14 cellular contexts compared by ENCODE assay signal in the genomic region with DNA sequence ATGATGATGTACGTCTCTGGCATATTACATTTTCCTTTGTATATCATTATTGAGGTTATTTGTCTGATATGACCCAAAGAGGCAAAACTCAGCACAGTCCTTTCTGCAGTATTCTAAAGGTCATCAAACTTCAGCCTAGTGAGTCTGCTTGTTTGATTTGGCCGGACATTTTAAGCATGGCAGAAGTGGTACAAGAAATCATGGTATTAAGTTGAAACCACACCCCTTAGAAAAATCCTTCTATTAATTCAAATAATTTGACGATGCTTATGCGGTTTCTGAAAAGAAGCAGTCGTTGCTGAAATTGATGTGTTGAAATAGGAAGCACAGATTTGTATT. TPM values are rescaled to one million over a fixed set of nuclear protein-coding genes. Genes with fewer than 3 reads are reported as not detected.
DNase-seq lines count a peak whose midpoint lies in the region; ATAC-seq, FAIRE-seq and TF ChIP-seq lines count a peak whose summit lies in the region.
"Had no signal": no experiment of that assay in that cellular context is flagged by ENCODE, and none has a peak within 500 bp of the region (broad histone marks: within the 10 kb centered on the region; RNA-seq: fewer than 3 reads in every experiment).

No MANE protein-coding gene starts in this region.

- H4K20me1 ChIP-seq in GM23338 (replicated peaks; ENCODE audit: insufficient read depth), result peaks cover 11% of the 10 kb centered on the region; the same call in 1 of the 2 replicates
- no peaks in the 10 kb centered on the region for H4K20me1 ChIP-seq in keratinocyte (ENCODE audit: control insufficient read depth, extremely low read depth, insufficient read depth, low read length)

- no peaks in the 10 kb centered on the region for H3K9me2 ChIP-seq in GM23338 (ENCODE audit: insufficient read depth)

- FAIRE-seq in keratinocyte (lab: Jason Lieb, UNC) (no peak), H54 (lab: Jason Lieb, UNC) (no peak)
- FAIRE-seq: colon, HTR-8/SVneo had no signal

- intact Hi-C loops in spleen (cut with DNase I; ENCODE audit: low total_unique reads), result no loop called here

- H3K27me3 ChIP-seq in GM23338 (ENCODE audit: insufficient read depth) (no peaks in the 10 kb centered on the region), keratinocyte (ENCODE audit: control insufficient read depth, extremely low read depth, insufficient read depth, low read length) (no peaks in the 10 kb centered on the region), spleen (replicated peaks in 1 of 7) (peaks cover 0 to 5% (median 0%) of the 10 kb centered on the region in 7 donors)

- TF ChIP-seq CTCF in GM23338 (conservative IDR thresholded peaks at IDR 0.05; ENCODE audit: low read depth in 2 of 2) (no peak), keratinocyte (optimal IDR thresholded peaks at IDR 0.05 in 1 of 3, IDR thresholded peaks at IDR 0.05 in 1 of 3, conservative IDR thresholded peaks at IDR 0.05 in 1 of 3; ENCODE audit: extremely low read depth in 1 of 3, insufficient read depth in 2 of 3, low read length in 3 of 3) (no peak), spleen (IDR thresholded peaks at IDR 0.05 in 8 of 11, conservative IDR thresholded peaks at IDR 0.05 in 3 of 11) (no peak)

- peak overlapping the region; percentile 93; the same call in 1 of the 2 replicates for H3K27ac Mint-ChIP-seq in GM23338
- H3K27ac Mint-ChIP-seq in activated T-helper 17 cell treated with anti-CD3 and anti-CD28 coated beads, Interleukin-2, amount 50 U/mL, for 72 hours, result peak overlapping the region; percentile 28

- H3K36me3 ChIP-seq in GM23338 (ENCODE audit: insufficient read depth) (peaks cover 33% of the 10 kb centered on the region), keratinocyte (ENCODE audit: control insufficient read depth in 2 of 2, extremely low read depth in 1 of 2, insufficient read depth in 2 of 2, low read length in 2 of 2) (peaks cover 25 to 56% of the 10 kb centered on the region in 2 experiments), spleen (peaks cover 5 to 76% (median 42%) of the 10 kb centered on the region in 6 donors)

- dilution Hi-C loops in keratinocyte (cut with MboI; ENCODE audit: extremely low pct_ligation_motif_present, low sequenced_read_pairs), result no loop called here

- peak overlapping the region; percentile 53 for H3K9ac ChIP-seq in keratinocyte (ENCODE audit: control insufficient read depth, extremely low read depth, insufficient read depth, low read length)

- H3K9me3 Mint-ChIP-seq in GM23338, result no peaks in the 10 kb centered on the region; the same call in 1 of the 3 replicates
- H3K9me3 Mint-ChIP-seq in activated T-helper 17 cell treated with anti-CD3 and anti-CD28 coated beads, Interleukin-2, amount 50 U/mL, for 72 hours, result no peaks in the 10 kb centered on the region

- peaks cover 4% of the 10 kb centered on the region; the same call in 1 of the 2 replicates for H3F3A ChIP-seq in GM23338 (replicated peaks; ENCODE audit: low read depth)

- H3K4me1 ChIP-seq in GM23338 (ENCODE audit: insufficient read depth) (peaks cover 73% of the 10 kb centered on the region), keratinocyte (ENCODE audit: control insufficient read depth, extremely low read depth, insufficient read depth, low read length) (peaks cover 36% of the 10 kb centered on the region), spleen (peaks cover 5 to 81% (median 42%) of the 10 kb centered on the region in 6 donors)

- peak overlapping the region; percentile 71 for H3K4me2 ChIP-seq in GM23338
- H3K4me2 ChIP-seq in keratinocyte (ENCODE audit: control insufficient read depth, extremely low read depth, insufficient read depth, low read depth, low read length), result peak overlapping the region; percentile 90

- peaks cover 66% of the 10 kb centered on the region for H3K4me1 Mint-ChIP-seq in GM23338
- H3K4me1 Mint-ChIP-seq in activated T-helper 17 cell treated with anti-CD3 and anti-CD28 coated beads, Interleukin-2, amount 50 U/mL, for 72 hours, result peaks cover 29% of the 10 kb centered on the region

- ATAC-seq in GM23338 (no peak), GM21825 (IDR thresholded peaks at IDR 0.05; ENCODE audit: unreplicated experiment) (no peak), HG02840 (IDR thresholded peaks at IDR 0.05; ENCODE audit: low FRiP score, unreplicated experiment) (no peak)
- no peak for ATAC-seq in activated T-helper 17 cell treated with anti-CD3 and anti-CD28 coated beads, Interleukin-2, amount 50 U/mL, for 72 hours (replicated peaks)
- ATAC-seq: sciatic nerve had no signal

- peaks cover 70% of the 10 kb centered on the region for H3K36me3 Mint-ChIP-seq in GM23338 (ENCODE audit: low read depth)
- peaks cover 95% of the 10 kb centered on the region for H3K36me3 Mint-ChIP-seq in activated T-helper 17 cell treated with anti-CD3 and anti-CD28 coated beads, Interleukin-2, amount 50 U/mL, for 72 hours (ENCODE audit: low read depth)

- peaks cover 3% of the 10 kb centered on the region for H3K9me1 ChIP-seq in keratinocyte (ENCODE audit: control insufficient read depth, extremely low read depth, insufficient read depth, low read length)

- H3K4me3 Mint-ChIP-seq in GM23338, result peak overlapping the region; percentile 25; the same call in 1 of the 3 replicates
- peak overlapping the region; percentile 27 for H3K4me3 Mint-ChIP-seq in activated T-helper 17 cell treated with anti-CD3 and anti-CD28 coated beads, Interleukin-2, amount 50 U/mL, for 72 hours

- H3K9me3 ChIP-seq in keratinocyte (ENCODE audit: control insufficient read depth, low read depth, low read length) (no peaks in the 10 kb centered on the region), spleen (no peaks in the 10 kb centered on the region)

- 35 to 54% (median 42%) methylated on average over 5 of the region's 5 CpGs for WGBS in spleen, 5 donors

- H3K79me2 ChIP-seq in GM23338 (replicated peaks; ENCODE audit: insufficient read depth) (peaks cover 82% of the 10 kb centered on the region), keratinocyte (ENCODE audit: control insufficient read depth, insufficient read depth, low read length) (peaks cover 70% of the 10 kb centered on the region)

- TF ChIP-seq POLR2A in spleen (IDR thresholded peaks at IDR 0.05) (no peak), H54 (IDR thresholded peaks at IDR 0.05; ENCODE audit: low read depth, low read length) (no peak)

- H3K27ac ChIP-seq in GM23338 (ENCODE audit: low read depth), result peak overlapping the region; percentile 43
- peak overlapping the region; percentile 97 for H3K27ac ChIP-seq in keratinocyte (ENCODE audit: control insufficient read depth, insufficient read depth, low read length)
- H3K27ac ChIP-seq in spleen, result peak overlapping the region; percentile 58 to 99 (median 98)

- H2AFZ ChIP-seq in GM23338, result no peak overlapping the region
- no peak overlapping the region for H2AFZ ChIP-seq in keratinocyte (ENCODE audit: control insufficient read depth, low read length)

- no peak for DNase-seq in GM23338 (ENCODE audit: low spot score)
- DNase-seq in keratinocyte (ENCODE audit: low read depth, low spot score), result no peak
- DNase-seq in spleen, result no peak
- DNase-seq in NCI-H2196 (lab: John Stamatoyannopoulos, UW; ENCODE audit: unreplicated experiment), result no peak
- DNase-seq in H54 (ENCODE audit: insufficient read length, low spot score), result no peak
- DNase-seq: activated naive CD4-positive, alpha-beta T cell treated with anti-CD3 and anti-CD28 coated beads, Interleukin-2, amount 50 U/mL, for 16 hours; H7; NCI-H1417 had no signal

- H3K27me3 Mint-ChIP-seq in GM23338 (ENCODE audit: insufficient read depth, low read depth, poor library complexity), result peaks cover 3% of the 10 kb centered on the region
- no peaks in the 10 kb centered on the region for H3K27me3 Mint-ChIP-seq in activated T-helper 17 cell treated with anti-CD3 and anti-CD28 coated beads, Interleukin-2, amount 50 U/mL, for 72 hours

- H3K4me3 ChIP-seq in GM23338 (peak overlapping the region; percentile 26), keratinocyte (ENCODE audit: control insufficient read depth in 2 of 3, extremely low read depth in 1 of 3, insufficient read depth in 2 of 3, low read depth in 1 of 3, low read length in 3 of 3) (peak overlapping the region in 2 of 3 experiments; percentile 24 to 34), spleen (peak overlapping the region in 7 of 8 donors; percentile 28 to 90 (median 78))

TF ChIP-seq in GM23338, 12 proteins besides CTCF, POLR2A, EP300 and RAD21:
- no peak for TF ChIP-seq ZNF114 (CRISPR knock-in tag; IDR thresholded peaks at IDR 0.05)

RNA-seq across cellular contexts. Expression of gene ETS2, which starts 5.1 kb away (rescaled TPM):
- total RNA-seq in GM23338 (2014; rRNA removed; shearing (Covaris generic)), result 35.5 and 36.8 TPM in 2 replicates
- polyA plus RNA-seq in GM23338 (2016; fragmentation: Nextera tagmentation; extraction: Ambion mirVana), result 17.9 and 19.5 TPM in 2 replicates
- total RNA-seq in activated T-helper 17 cell treated with anti-CD3 and anti-CD28 coated beads, Interleukin-2, amount 50 U/mL, for 72 hours, result 10 to 100 TPM; 20.5 to 41.9 TPM
- polyA plus RNA-seq in keratinocyte, result 58.5 to 61.4 TPM (median 60.3 TPM) in 3 replicates
- polyA plus RNA-seq in keratinocyte (2011; ENCODE audit: low read depth), result 143 TPM
- polyA plus RNA-seq in keratinocyte (2011; cell fraction: cytosol; rRNA removed), result 29.1 and 35.4 TPM in 2 replicates
- 122 and 140 TPM in 2 replicates for polyA plus RNA-seq in keratinocyte (2011; cell fraction: nucleus; rRNA removed)
- polyA plus RNA-seq in keratinocyte (2012; ENCODE audit: low replicate concordance), result 37.3 and 92.4 TPM in 2 replicates
- 46.3 to 57.2 TPM (median 49.1 TPM) in 3 replicates for polyA minus RNA-seq in keratinocyte
- 34.7 TPM for polyA minus RNA-seq in keratinocyte (2011; cell fraction: cytosol; rRNA and poly(A)+ RNA removed)
- polyA minus RNA-seq in keratinocyte (2011; cell fraction: nucleus; rRNA and poly(A)+ RNA removed), result 70.5 and 112 TPM in 2 replicates
- 100 to 1,000 TPM; 287 to 590 (median 388) TPM for total RNA-seq in spleen
- 100 to 1,000 TPM in 1 of 3 donors, 10 to 100 TPM in 2; 44.4 to 113 (median 44.6) TPM for polyA plus RNA-seq in spleen

Comparison
In these comparisons a context has a peak if more than half of its experiments do, and no peak if none do; other contexts are left out.
1. H3K27ac ChIP-seq: peak in every context shown above with its lines; median percentile 98 in spleen; 97 in keratinocyte; 43 in GM23338.
2. H3K4me3 ChIP-seq: peak in every context shown above with its lines; median percentile 78 in spleen; 29 in keratinocyte; 26 in GM23338.